In the genomic region with DNA sequence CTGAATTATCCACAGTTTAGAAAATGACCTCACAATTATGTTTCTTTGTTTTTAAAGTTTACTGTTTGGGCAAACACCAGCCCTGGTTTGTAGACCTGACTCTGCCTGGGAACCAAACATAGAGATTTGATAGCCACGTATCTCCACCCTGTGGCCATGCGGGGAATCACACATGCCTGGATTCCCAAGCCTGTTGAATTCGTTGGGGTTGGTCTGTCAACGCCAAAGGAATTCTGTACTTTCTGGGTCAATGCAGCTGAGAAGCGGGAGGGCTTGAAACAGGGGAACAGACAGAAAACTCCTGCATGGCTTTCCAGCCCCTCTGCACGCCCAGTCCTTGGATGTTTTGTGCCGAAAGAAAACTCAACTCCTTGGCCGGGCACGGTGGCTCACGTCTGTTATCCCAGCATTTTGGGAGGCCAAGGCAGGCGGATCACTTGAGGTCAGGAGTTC, we compare ENCODE assay signal across 8 cellular contexts. TPM values are rescaled to one million over a fixed set of nuclear protein-coding genes. Genes with fewer than 3 reads are reported as not detected.
A peak's percentile ranks its signal among the peaks of the same experiment; 100 is the strongest.
DNase-seq lines count a peak whose midpoint lies in the region; ATAC-seq, FAIRE-seq and TF ChIP-seq lines count a peak whose summit lies in the region.

No MANE protein-coding gene starts in this region.

- H2AFZ ChIP-seq in endothelial cell of umbilical vein (ENCODE audit: low read depth, low read length) = no peak overlapping the region

- H3K9me3 ChIP-seq in CD8-positive, alpha-beta memory T cell (ENCODE audit: low read length) = no peaks in the 10 kb centered on the region
- H3K9me3 ChIP-seq in endothelial cell of umbilical vein (replicated peaks; ENCODE audit: control insufficient read depth, insufficient read depth, low read length) = no peaks in the 10 kb centered on the region

- FAIRE-seq in endothelial cell of umbilical vein (lab: Jason Lieb, UNC) = peak; percentile 88

- no peaks in the 10 kb centered on the region for H4K20me1 ChIP-seq in endothelial cell of umbilical vein (replicated peaks; ENCODE audit: control insufficient read depth, extremely low read depth, insufficient read depth, low read length)

- H3K9me3 Mint-ChIP-seq in CD8-positive, alpha-beta memory T cell = no peaks in the 10 kb centered on the region
- peaks cover 18% of the 10 kb centered on the region for H3K9me3 Mint-ChIP-seq in HFFc6
- peaks cover 3% of the 10 kb centered on the region for H3K9me3 Mint-ChIP-seq in activated CD8-positive, alpha-beta memory T cell treated with anti-CD3 and anti-CD28 coated beads, Interleukin-2, amount 10 ng/mL, durations not matched to agents 7 days and 5 days (ENCODE audit: low read depth)
- no peaks in the 10 kb centered on the region for H3K9me3 Mint-ChIP-seq in stimulated activated effector memory CD8-positive, alpha-beta T cell treated with anti-CD3 and anti-CD28 coated beads, Interleukin-12 subunit alpha, Interleukin-12 subunit beta, amount 100 ng/mL, for 72 hours

- H3K27me3 ChIP-seq in CD8-positive, alpha-beta memory T cell (ENCODE audit: insufficient read depth, low read length, poor library complexity, severe bottlenecking) = no peaks in the 10 kb centered on the region
- H3K27me3 ChIP-seq in endothelial cell of umbilical vein (ENCODE audit: control insufficient read depth in 2 of 2, insufficient read depth in 2 of 2, low read length in 2 of 2) = no peaks in the 10 kb centered on the region

- H3K36me3 Mint-ChIP-seq in CD8-positive, alpha-beta memory T cell = peaks cover 0 to 3% (median 2%) of the 10 kb centered on the region in 3 donors
- H3K36me3 Mint-ChIP-seq in HFFc6 (ENCODE audit: low read depth) = no peaks in the 10 kb centered on the region
- H3K36me3 Mint-ChIP-seq in activated CD8-positive, alpha-beta memory T cell treated with anti-CD3 and anti-CD28 coated beads, Interleukin-2, amount 10 ng/mL, durations not matched to agents 7 days and 5 days = peaks cover 6% of the 10 kb centered on the region
- no peaks in the 10 kb centered on the region for H3K36me3 Mint-ChIP-seq in stimulated activated effector memory CD8-positive, alpha-beta T cell treated with anti-CD3 and anti-CD28 coated beads, Interleukin-12 subunit alpha, Interleukin-12 subunit beta, amount 100 ng/mL, for 72 hours

- dilution Hi-C loops in endothelial cell of umbilical vein (cut with MboI; ENCODE audit: extremely low pct_ligation_motif_present, low sequenced_read_pairs) = no loop called here

- TF ChIP-seq CTCF in HFFc6 (IDR thresholded peaks at IDR 0.05) (peak; percentile 83), endothelial cell of umbilical vein (IDR thresholded peaks at IDR 0.05; ENCODE audit: extremely low read depth in 1 of 2, insufficient read depth in 1 of 2, low read depth in 1 of 2, low read length in 2 of 2) (peak; percentile 72 to 73)

- no peaks in the 10 kb centered on the region for H3K27me3 Mint-ChIP-seq in CD8-positive, alpha-beta memory T cell
- H3K27me3 Mint-ChIP-seq in HFFc6 (ENCODE audit: insufficient read depth) = no peaks in the 10 kb centered on the region
- H3K27me3 Mint-ChIP-seq in activated CD8-positive, alpha-beta memory T cell treated with anti-CD3 and anti-CD28 coated beads, Interleukin-2, amount 10 ng/mL, durations not matched to agents 7 days and 5 days = peaks cover 6% of the 10 kb centered on the region

- no peak overlapping the region for H3K4me3 Mint-ChIP-seq in CD8-positive, alpha-beta memory T cell
- H3K4me3 Mint-ChIP-seq in HFFc6 = no peak overlapping the region
- H3K4me3 Mint-ChIP-seq in activated CD8-positive, alpha-beta memory T cell treated with anti-CD3 and anti-CD28 coated beads, Interleukin-2, amount 10 ng/mL, durations not matched to agents 7 days and 5 days = no peak overlapping the region
- H3K4me3 Mint-ChIP-seq in stimulated activated effector memory CD8-positive, alpha-beta T cell treated with anti-CD3 and anti-CD28 coated beads, Interleukin-12 subunit alpha, Interleukin-12 subunit beta, amount 100 ng/mL, for 72 hours = no peak overlapping the region

- CTCF ChIA-PET in CD8-positive, alpha-beta memory T cell (lab: Charles Lee) = interaction anchor here (0.7 to 5.8 kb wide), 11 partner anchors 36 to 125 kb away, joined by 3 to 44 read pairs (median 5); no protein-coding TSS in a partner anchor
- CTCF ChIA-PET in activated CD8-positive, alpha-beta memory T cell treated with anti-CD3 and anti-CD28 coated beads, Interleukin-2, amount 10 ng/mL, durations not matched to agents 7 days and 5 days (lab: Charles Lee) = interaction anchor here (1.2 to 8.2 kb wide), 11 partner anchors 9 to 125 kb away, joined by 3 to 74 read pairs (median 7); partner anchors contain the start of gene GPR142
- CTCF ChIA-PET in endothelial cell of umbilical vein (lab: Charles Lee) = interaction anchor here (1.2 to 1.3 kb wide), 2 partner anchors 114 to 126 kb away, joined by 4 to 5 read pairs; partner anchors contain the start of gene GPR142

- no peaks in the 10 kb centered on the region for H3K9me1 ChIP-seq in endothelial cell of umbilical vein (replicated peaks; ENCODE audit: control insufficient read depth, extremely low read depth, insufficient read depth, low read length)

- no peak for TF ChIP-seq POLR2A in endothelial cell of umbilical vein (IDR thresholded peaks at IDR 0.05; ENCODE audit: low read depth, low read length)

- no peak overlapping the region for H3K4me2 ChIP-seq in endothelial cell of umbilical vein (ENCODE audit: insufficient read depth, low read length)

- no peak overlapping the region for H3K4me3 ChIP-seq in CD8-positive, alpha-beta memory T cell (ENCODE audit: low read length)
- H3K4me3 ChIP-seq in endothelial cell of umbilical vein (replicated peaks in 1 of 3; ENCODE audit: insufficient read depth in 1 of 3, low read depth in 1 of 3, low read length in 3 of 3) = no peak overlapping the region

- peak; percentile 78 for ATAC-seq in activated CD8-positive, alpha-beta memory T cell treated with anti-CD3 and anti-CD28 coated beads, Interleukin-2, amount 10 ng/mL, durations not matched to agents 7 days and 5 days
- ATAC-seq in stimulated activated effector memory CD8-positive, alpha-beta T cell treated with anti-CD3 and anti-CD28 coated beads, Interleukin-12 subunit alpha, Interleukin-12 subunit beta, amount 100 ng/mL, for 72 hours = peak; percentile 77
- no peak for ATAC-seq in GM19035 (IDR thresholded peaks at IDR 0.05; ENCODE audit: unreplicated experiment)

- no peaks in the 10 kb centered on the region for H3K79me2 ChIP-seq in endothelial cell of umbilical vein (ENCODE audit: control insufficient read depth, insufficient read depth, low read length)

- H3K27ac Mint-ChIP-seq in CD8-positive, alpha-beta memory T cell = peak overlapping the region in 1 of 8 donors; percentile 33
- H3K27ac Mint-ChIP-seq in HFFc6 = no peak overlapping the region
- no peak overlapping the region for H3K27ac Mint-ChIP-seq in activated CD8-positive, alpha-beta memory T cell treated with anti-CD3 and anti-CD28 coated beads, Interleukin-2, amount 10 ng/mL, durations not matched to agents 7 days and 5 days
- H3K27ac Mint-ChIP-seq in stimulated activated effector memory CD8-positive, alpha-beta T cell treated with anti-CD3 and anti-CD28 coated beads, Interleukin-12 subunit alpha, Interleukin-12 subunit beta, amount 100 ng/mL, for 72 hours = no peak overlapping the region

- intact Hi-C loops in endothelial cell of umbilical vein (cut with micrococcal nuclease) = loop anchor here (1.0 kb wide), 3 partner anchors 35 to 125 kb away; no protein-coding TSS in a partner anchor

- no peaks in the 10 kb centered on the region for H3K4me1 ChIP-seq in CD8-positive, alpha-beta memory T cell (ENCODE audit: insufficient read depth, low read length)
- no peaks in the 10 kb centered on the region for H3K4me1 ChIP-seq in endothelial cell of umbilical vein (ENCODE audit: control insufficient read depth, extremely low read depth, insufficient read depth, low read length)

- no TSS peak for BruUV-seq in endothelial cell of umbilical vein (replicated peaks; lab: Mats Ljungman, UMichigan)

- H3K9ac ChIP-seq in endothelial cell of umbilical vein (replicated peaks; ENCODE audit: extremely low read depth, insufficient read depth, low read length) = no peak overlapping the region

- POLR2A ChIA-PET in CD8-positive, alpha-beta memory T cell (lab: Charles Lee) = no interaction called here
- POLR2A ChIA-PET in endothelial cell of umbilical vein (lab: Charles Lee) = no interaction called here

- peaks cover 20 to 26% (median 23%) of the 10 kb centered on the region in 3 donors for H3K4me1 Mint-ChIP-seq in CD8-positive, alpha-beta memory T cell
- no peaks in the 10 kb centered on the region for H3K4me1 Mint-ChIP-seq in HFFc6 (ENCODE audit: low read depth)
- H3K4me1 Mint-ChIP-seq in activated CD8-positive, alpha-beta memory T cell treated with anti-CD3 and anti-CD28 coated beads, Interleukin-2, amount 10 ng/mL, durations not matched to agents 7 days and 5 days = peaks cover 22% of the 10 kb centered on the region
- H3K4me1 Mint-ChIP-seq in stimulated activated effector memory CD8-positive, alpha-beta T cell treated with anti-CD3 and anti-CD28 coated beads, Interleukin-12 subunit alpha, Interleukin-12 subunit beta, amount 100 ng/mL, for 72 hours = peaks cover 36% of the 10 kb centered on the region

- peak; percentile 46 to 75 (median 59) for DNase-seq in CD8-positive, alpha-beta memory T cell
- peak; percentile 48 for DNase-seq in HFFc6
- peak; percentile 61 for DNase-seq in NOMO-1 treated with DMSO at 0.1 percent for 48 hours (lab: John Stamatoyannopoulos, UW; ENCODE audit: unreplicated experiment)
- peak; percentile 76 for DNase-seq in activated CD8-positive, alpha-beta memory T cell treated with anti-CD3 and anti-CD28 coated beads, Interleukin-2, amount 10 ng/mL, durations not matched to agents 7 days and 5 days
- peak; percentile 38 for DNase-seq in endothelial cell of umbilical vein (ENCODE audit: low read depth, low spot score)
- peak; percentile 84 for DNase-seq in mesenteric fat pad (ENCODE audit: low spot score)
- DNase-seq in stimulated activated effector memory CD8-positive, alpha-beta T cell treated with anti-CD3 and anti-CD28 coated beads, Interleukin-12 subunit alpha, Interleukin-12 subunit beta, amount 100 ng/mL, for 72 hours (ENCODE audit: low spot score in 2 of 2) = peak; percentile 54 to 78

- no peaks in the 10 kb centered on the region for H3K36me3 ChIP-seq in CD8-positive, alpha-beta memory T cell (ENCODE audit: insufficient read depth, low read length)
- H3K36me3 ChIP-seq in endothelial cell of umbilical vein (ENCODE audit: control insufficient read depth in 2 of 2, extremely low read depth in 1 of 2, insufficient read depth in 2 of 2, low read length in 2 of 2) = no peaks in the 10 kb centered on the region

- no peak overlapping the region for H3K27ac ChIP-seq in CD8-positive, alpha-beta memory T cell (ENCODE audit: low read depth, low read length)
- no peak overlapping the region for H3K27ac ChIP-seq in endothelial cell of umbilical vein (ENCODE audit: insufficient read depth, low read depth, low read length)

RNA-seq across cellular contexts. Expression of gene CD300A, which starts 27.0 kb away (rescaled TPM):
- 1 to 10 TPM; 3.1 to 3.8 TPM for total RNA-seq in CD8-positive, alpha-beta memory T cell
- polyA plus RNA-seq in CD8-positive, alpha-beta memory T cell = 121 TPM
- total RNA-seq in HFFc6 (2021; fragmentation: NEBNext Ultra II Directional; extraction: Animal tissue kit (Norgen Biotek cat#: 25700)) = not detected
- 10 to 100 TPM in 1 of 2 experiments, 1 to 10 TPM in 1; 2.0 to 15.8 TPM for total RNA-seq in activated CD8-positive, alpha-beta memory T cell treated with anti-CD3 and anti-CD28 coated beads, Interleukin-2, amount 10 ng/mL, durations not matched to agents 7 days and 5 days
- total RNA-seq in endothelial cell of umbilical vein = not detected in 2 replicates
- not detected in 2 replicates for polyA plus RNA-seq in endothelial cell of umbilical vein
- not detected in 2 replicates for polyA plus RNA-seq in endothelial cell of umbilical vein (2011; cell fraction: cytosol; rRNA removed)
- polyA plus RNA-seq in endothelial cell of umbilical vein (2011; cell fraction: nucleus; rRNA removed) = not detected in 2 replicates
- polyA plus RNA-seq in endothelial cell of umbilical vein (2012) = not detected in 2 replicates
- 0.49 and 0.53 TPM in 2 replicates for polyA minus RNA-seq in endothelial cell of umbilical vein
- not detected for polyA minus RNA-seq in endothelial cell of umbilical vein (2011; cell fraction: cytosol; rRNA and poly(A)+ RNA removed)
- not detected in 2 replicates for polyA minus RNA-seq in endothelial cell of umbilical vein (2011; cell fraction: nucleus; rRNA and poly(A)+ RNA removed)
- total RNA-seq in mesenteric fat pad = 19.0 TPM

RNA-seq across cellular contexts. Expression of gene CD300LB, which starts 37.9 kb away (rescaled TPM):
- under 1 TPM in 1 of 2 experiments, not detected in 1; 0.11 TPM for total RNA-seq in CD8-positive, alpha-beta memory T cell
- not detected for polyA plus RNA-seq in CD8-positive, alpha-beta memory T cell
- total RNA-seq in HFFc6 (2021; fragmentation: NEBNext Ultra II Directional; extraction: Animal tissue kit (Norgen Biotek cat#: 25700)) = not detected
- not detected for total RNA-seq in activated CD8-positive, alpha-beta memory T cell treated with anti-CD3 and anti-CD28 coated beads, Interleukin-2, amount 10 ng/mL, durations not matched to agents 7 days and 5 days
- not detected in 2 replicates for total RNA-seq in endothelial cell of umbilical vein
- polyA plus RNA-seq in endothelial cell of umbilical vein = not detected in 2 replicates
- polyA plus RNA-seq in endothelial cell of umbilical vein (2011; cell fraction: cytosol; rRNA removed) = not detected in 2 replicates
- polyA plus RNA-seq in endothelial cell of umbilical vein (2011; cell fraction: nucleus; rRNA removed) = not detected in 2 replicates
- not detected in 2 replicates for polyA plus RNA-seq in endothelial cell of umbilical vein (2012)
- polyA minus RNA-seq in endothelial cell of umbilical vein = not detected in 2 replicates
- polyA minus RNA-seq in endothelial cell of umbilical vein (2011; cell fraction: cytosol; rRNA and poly(A)+ RNA removed) = not detected
- not detected in 2 replicates for polyA minus RNA-seq in endothelial cell of umbilical vein (2011; cell fraction: nucleus; rRNA and poly(A)+ RNA removed)
- total RNA-seq in mesenteric fat pad = 1.3 TPM

RNA-seq across cellular contexts. Expression of gene CD300C, which starts 52.5 kb away (rescaled TPM):
- total RNA-seq in CD8-positive, alpha-beta memory T cell = under 1 TPM in 1 of 2 experiments, not detected in 1; 0.20 TPM
- not detected for polyA plus RNA-seq in CD8-positive, alpha-beta memory T cell
- total RNA-seq in HFFc6 (2021; fragmentation: NEBNext Ultra II Directional; extraction: Animal tissue kit (Norgen Biotek cat#: 25700)) = not detected
- total RNA-seq in activated CD8-positive, alpha-beta memory T cell treated with anti-CD3 and anti-CD28 coated beads, Interleukin-2, amount 10 ng/mL, durations not matched to agents 7 days and 5 days = 1 to 10 TPM in 1 of 2 experiments, under 1 TPM in 1; 0.56 to 1.5 TPM
- total RNA-seq in endothelial cell of umbilical vein (not detected in 2 replicates), mesenteric fat pad (4.1 TPM)
- not detected in 2 replicates for polyA plus RNA-seq in endothelial cell of umbilical vein
- polyA plus RNA-seq in endothelial cell of umbilical vein (2011; cell fraction: cytosol; rRNA removed) = not detected in 2 replicates
- not detected in 2 replicates for polyA plus RNA-seq in endothelial cell of umbilical vein (2011; cell fraction: nucleus; rRNA removed)
- polyA plus RNA-seq in endothelial cell of umbilical vein (2012) = 0.14 TPM in 1 of 2 replicates, not detected in the other
- polyA minus RNA-seq in endothelial cell of umbilical vein = not detected in 2 replicates
- polyA minus RNA-seq in endothelial cell of umbilical vein (2011; cell fraction: cytosol; rRNA and poly(A)+ RNA removed) = not detected
- polyA minus RNA-seq in endothelial cell of umbilical vein (2011; cell fraction: nucleus; rRNA and poly(A)+ RNA removed) = not detected in 2 replicates
